10 cellular contexts compared by ENCODE assay signal in genomic region chr3:127368186-127369032, GRCh38.
"Had no signal": no experiment of that assay in that cellular context is flagged by ENCODE, and none has a peak within 500 bp of the region (broad histone marks: within the 10 kb centered on the region; RNA-seq: fewer than 3 reads in every experiment).

No MANE protein-coding gene starts in this region.

- H3K27ac ChIP-seq: breast epithelium, heart left ventricle, parathyroid adenoma, stomach, vagina, WERI-Rb-1 had no signal

- H2AFZ ChIP-seq: parathyroid adenoma had no signal

- H3K36me3 ChIP-seq: breast epithelium, heart left ventricle, stomach, vagina, WERI-Rb-1 had no signal

- DNase-seq: activated CD4-positive, alpha-beta T cell treated with anti-CD3 and anti-CD28 coated beads for 36 hours; activated CD8-positive, alpha-beta memory T cell treated with anti-CD3 and anti-CD28 coated beads, Interleukin-2, amount 50 U/mL, for 4 hours; activated CD8-positive, alpha-beta T cell treated with anti-CD3 and anti-CD28 coated beads for 36 hours; activated T-cell treated with anti-CD3 and anti-CD28 coated beads, Interleukin-2, amount 50 U/mL, for 72 hours; heart left ventricle; stomach; WERI-Rb-1 had no signal

- H3K9me3 ChIP-seq: breast epithelium, heart left ventricle, vagina had no signal

- H3K27me3 ChIP-seq: vagina had no signal

- ATAC-seq: activated CD4-positive, alpha-beta T cell treated with anti-CD3 and anti-CD28 coated beads for 36 hours; activated CD8-positive, alpha-beta T cell treated with anti-CD3 and anti-CD28 coated beads for 36 hours; activated T-cell treated with anti-CD3 and anti-CD28 coated beads, Interleukin-2, amount 50 U/mL, for 72 hours; heart left ventricle had no signal

- H3K9ac ChIP-seq: parathyroid adenoma had no signal

- H3K4me3 ChIP-seq: breast epithelium, heart left ventricle, stomach, vagina had no signal

- H3K4me1 ChIP-seq: breast epithelium, heart left ventricle, parathyroid adenoma, stomach, vagina had no signal
